1 cellular context compared by ENCODE assay signal in the genomic region with DNA sequence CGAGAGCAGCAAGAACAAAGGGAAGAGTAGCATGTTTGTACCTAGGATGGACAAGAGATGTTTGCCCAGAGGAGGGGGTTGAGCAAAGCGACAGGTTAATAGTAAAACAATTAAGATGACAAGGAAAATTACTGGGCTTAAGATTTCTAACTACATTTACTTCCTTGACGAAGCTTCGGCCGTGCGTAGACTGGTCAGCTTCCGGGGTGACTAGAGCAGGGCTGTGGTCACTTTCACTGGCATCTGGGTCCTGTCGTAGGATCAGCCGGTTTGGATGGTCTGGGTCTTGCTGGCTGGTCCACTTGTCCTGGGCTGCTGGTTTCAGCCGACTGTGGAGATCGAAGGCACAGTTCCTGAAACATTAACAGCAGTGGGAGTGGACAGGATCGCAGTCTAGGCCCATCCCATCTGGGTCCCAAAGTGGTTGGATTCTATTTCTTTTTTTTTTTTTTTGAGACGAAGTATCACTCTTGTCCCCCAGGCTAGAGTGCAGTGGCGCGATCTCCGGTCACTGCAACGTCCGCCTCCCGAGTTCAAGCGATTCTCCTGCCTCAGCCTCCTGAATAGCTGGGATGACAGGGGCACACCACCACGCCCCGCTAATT.
TF ChIP-seq lines count a peak whose summit lies in the region.

No MANE protein-coding gene starts in this region.

TF ChIP-seq in GM23338, 12 proteins besides CTCF, POLR2A, EP300 and RAD21:
- no peak for TF ChIP-seq JUNB (IDR thresholded peaks at IDR 0.05; ENCODE audit: unreplicated experiment)
TF ChIP-seq in GM23338: peak in this region for 0.
